17 cellular contexts compared by ENCODE assay signal in the genomic region with DNA sequence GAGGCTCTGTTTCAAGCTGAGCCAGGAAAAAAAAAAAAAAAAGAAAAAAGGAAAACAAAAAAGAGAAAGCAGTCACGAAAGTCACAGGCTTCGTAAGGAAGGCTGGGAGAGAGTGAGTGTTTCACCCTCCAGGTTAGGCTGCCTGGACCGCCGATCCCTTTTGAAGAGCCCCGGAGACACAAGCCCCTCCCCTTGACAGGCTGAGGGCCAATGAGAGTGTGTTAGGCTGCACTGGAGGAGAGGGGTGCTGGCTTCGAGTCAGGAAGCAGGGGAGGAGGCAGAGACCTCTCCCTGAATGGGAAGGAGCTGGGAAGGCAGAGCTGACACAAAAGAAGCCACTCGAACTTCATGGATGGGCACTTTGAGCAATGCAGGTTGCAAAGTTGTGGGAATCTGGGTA. TPM values are rescaled to one million over a fixed set of nuclear protein-coding genes. Genes with fewer than 3 reads are reported as not detected.
DNase-seq lines count a peak whose midpoint lies in the region; ATAC-seq, FAIRE-seq and TF ChIP-seq lines count a peak whose summit lies in the region.
"Had no signal": no experiment of that assay in that cellular context is flagged by ENCODE, and none has a peak within 500 bp of the region (broad histone marks: within the 10 kb centered on the region; RNA-seq: fewer than 3 reads in every experiment).

A gene with protein sequence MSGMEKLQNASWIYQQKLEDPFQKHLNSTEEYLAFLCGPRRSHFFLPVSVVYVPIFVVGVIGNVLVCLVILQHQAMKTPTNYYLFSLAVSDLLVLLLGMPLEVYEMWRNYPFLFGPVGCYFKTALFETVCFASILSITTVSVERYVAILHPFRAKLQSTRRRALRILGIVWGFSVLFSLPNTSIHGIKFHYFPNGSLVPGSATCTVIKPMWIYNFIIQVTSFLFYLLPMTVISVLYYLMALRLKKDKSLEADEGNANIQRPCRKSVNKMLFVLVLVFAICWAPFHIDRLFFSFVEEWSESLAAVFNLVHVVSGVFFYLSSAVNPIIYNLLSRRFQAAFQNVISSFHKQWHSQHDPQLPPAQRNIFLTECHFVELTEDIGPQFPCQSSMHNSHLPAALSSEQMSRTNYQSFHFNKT (minus strand): TSS at position 135 of the 400 bp plus-strand sequence. CDS start 166 bp downstream, outside the sequence.

- H3K4me1 ChIP-seq in keratinocyte (ENCODE audit: control insufficient read depth, extremely low read depth, insufficient read depth, low read length) (no peaks in the 10 kb centered on the region), stomach (no peaks in the 10 kb centered on the region)

- DNase-seq in D341Med (ENCODE audit: low spot score) (peak; percentile 22), HuH-7.5 (ENCODE audit: low spot score) (peak; percentile 2), SHP77 treated with DMSO at 0.1 percent for 48 hours (lab: John Stamatoyannopoulos, UW) (peak; percentile 46), keratinocyte (ENCODE audit: low read depth, low spot score) (no peak), stomach (no peak), SW 1271 (lab: John Stamatoyannopoulos, UW) (no peak)
- DNase-seq: activated CD4-positive, alpha-beta T cell treated with anti-CD3 and anti-CD28 coated beads, Interleukin-2, amount 50 U/mL, for 1 hour; activated gamma-delta T cell treated with Interleukin-2 at 50 U/mL for 16 hours; CD4-positive, CD25-positive, alpha-beta regulatory T cell; NCI-H446 treated with DMSO at 0.1 percent for 48 hours; stimulated activated CD4-positive, alpha-beta T cell treated with anti-CD3 and anti-CD28 coated beads, Interleukin-1b, Interleukin-23, amount 100 ng/mL, for 48 hours; T-cell had no signal

- H3K27ac ChIP-seq in keratinocyte (ENCODE audit: control insufficient read depth, insufficient read depth, low read length) (no peak within 1 kb of the TSS), stomach (no peak within 1 kb of the TSS)

- TF ChIP-seq EP300 in stomach (IDR thresholded peaks at IDR 0.05) = no peak

- ATAC-seq in HG02763 (IDR thresholded peaks at IDR 0.05; ENCODE audit: unreplicated experiment) (no peak), HG02884 (IDR thresholded peaks at IDR 0.05; ENCODE audit: unreplicated experiment) (no peak)
- ATAC-seq: T-cell had no signal

- TF ChIP-seq CTCF in keratinocyte (optimal IDR thresholded peaks at IDR 0.05 in 1 of 3, IDR thresholded peaks at IDR 0.05 in 1 of 3, conservative IDR thresholded peaks at IDR 0.05 in 1 of 3; ENCODE audit: extremely low read depth in 1 of 3, insufficient read depth in 2 of 3, low read length in 3 of 3) = no peak
- no peak for TF ChIP-seq CTCF in stomach (IDR thresholded peaks at IDR 0.05)

- H3K36me3 ChIP-seq in keratinocyte (ENCODE audit: control insufficient read depth in 2 of 2, extremely low read depth in 1 of 2, insufficient read depth in 2 of 2, low read length in 2 of 2) (no peaks in the 10 kb centered on the region), stomach (no peaks in the 10 kb centered on the region)

- H3K9me1 ChIP-seq in keratinocyte (ENCODE audit: control insufficient read depth, extremely low read depth, insufficient read depth, low read length) = no peaks in the 10 kb centered on the region

- H4K20me1 ChIP-seq in keratinocyte (ENCODE audit: control insufficient read depth, extremely low read depth, insufficient read depth, low read length) = no peaks in the 10 kb centered on the region

- H3K79me2 ChIP-seq in keratinocyte (ENCODE audit: control insufficient read depth, insufficient read depth, low read length) = no peaks in the 10 kb centered on the region

- 10 to 17% (median 13%) methylated on average over 7 of the region's 7 CpGs for WGBS in stomach, 5 donors

- H3K4me3 ChIP-seq in keratinocyte (ENCODE audit: control insufficient read depth in 2 of 3, extremely low read depth in 1 of 3, insufficient read depth in 2 of 3, low read depth in 1 of 3, low read length in 3 of 3) = no peak within 1 kb of the TSS
- H3K4me3 ChIP-seq in stomach = no peak within 1 kb of the TSS

- no peak within 1 kb of the TSS for H3K9ac ChIP-seq in keratinocyte (ENCODE audit: control insufficient read depth, extremely low read depth, insufficient read depth, low read length)

- peak within 1 kb of the TSS; percentile 27 for H3K4me2 ChIP-seq in keratinocyte (ENCODE audit: control insufficient read depth, extremely low read depth, insufficient read depth, low read depth, low read length)

- peak within 1 kb of the TSS; percentile 56 for H2AFZ ChIP-seq in keratinocyte (ENCODE audit: control insufficient read depth, low read length)

- no peak for FAIRE-seq in keratinocyte (lab: Jason Lieb, UNC)
- FAIRE-seq: islet of Langerhans had no signal

- intact Hi-C loops in stomach (cut with DNase I; ENCODE audit: low total_unique reads) = no loop called here

- H3K9me3 ChIP-seq in keratinocyte (ENCODE audit: control insufficient read depth, low read depth, low read length) (no peaks in the 10 kb centered on the region), stomach (peaks cover 0 to 5% (median 0%) of the 10 kb centered on the region in 4 donors)

- TF ChIP-seq POLR2A in stomach (IDR thresholded peaks at IDR 0.05) = no peak

- dilution Hi-C loops in keratinocyte (cut with MboI; ENCODE audit: extremely low pct_ligation_motif_present, low sequenced_read_pairs) = no loop called here

- H3K27me3 ChIP-seq in keratinocyte (ENCODE audit: control insufficient read depth, extremely low read depth, insufficient read depth, low read length) (no peaks in the 10 kb centered on the region), stomach (no peaks in the 10 kb centered on the region)

RNA-seq across cellular contexts. Expression of the gene that starts here (rescaled TPM):
- polyA plus RNA-seq in keratinocyte (0.05 TPM in 1 of 3 replicates, not detected in the others), stomach (not detected)
- polyA plus RNA-seq in keratinocyte (2011; ENCODE audit: low read depth) = not detected
- polyA plus RNA-seq in keratinocyte (2011; cell fraction: cytosol; rRNA removed) = not detected in 2 replicates
- not detected in 2 replicates for polyA plus RNA-seq in keratinocyte (2011; cell fraction: nucleus; rRNA removed)
- not detected in 2 replicates for polyA plus RNA-seq in keratinocyte (2012; ENCODE audit: low replicate concordance)
- polyA minus RNA-seq in keratinocyte = not detected in 3 replicates
- not detected for polyA minus RNA-seq in keratinocyte (2011; cell fraction: cytosol; rRNA and poly(A)+ RNA removed)
- polyA minus RNA-seq in keratinocyte (2011; cell fraction: nucleus; rRNA and poly(A)+ RNA removed) = not detected in 2 replicates
- total RNA-seq in stomach = under 1 TPM in 1 of 5 donors, not detected in 4; 0.37 TPM
- total RNA-seq: CD4-positive, CD25-positive, alpha-beta regulatory T cell; fibroblast of lung; T-cell had no signal
- polyA plus RNA-seq: CD4-positive, CD25-positive, alpha-beta regulatory T cell; fibroblast of lung; neural cell had no signal

Comparison
In these comparisons a context has a peak if more than half of its experiments do, and no peak if none do; other contexts are left out.
1. DNase-seq: peak in D341Med (single experiment), HuH-7.5 (single experiment) and SHP77 treated with DMSO at 0.1 percent for 48 hours (single experiment); none in keratinocyte (single experiment), stomach (single experiment) and SW 1271 (0 of 2).